9 cellular contexts compared by ENCODE assay signal in the genomic region with DNA sequence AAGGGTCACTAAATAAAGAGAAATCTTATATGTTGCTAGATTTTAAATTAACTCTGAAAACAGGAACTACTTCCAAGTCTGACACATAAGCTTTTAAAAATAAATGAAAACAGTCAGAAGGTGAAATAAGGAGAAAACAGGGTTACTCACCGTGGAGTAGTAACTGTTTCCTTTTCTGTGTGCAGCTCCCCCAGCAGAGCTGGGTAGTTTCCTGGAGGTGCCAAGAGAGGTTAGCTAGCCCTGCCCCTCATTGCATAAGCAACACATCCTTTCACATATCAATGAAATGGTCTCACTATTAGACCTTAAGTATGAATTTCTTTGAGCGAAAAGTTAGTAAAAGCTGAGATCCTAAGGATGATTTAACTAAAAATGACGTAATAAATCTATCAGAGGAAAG. TPM values are rescaled to one million over a fixed set of nuclear protein-coding genes. Genes with fewer than 3 reads are reported as not detected.
DNase-seq lines count a peak whose midpoint lies in the region; ATAC-seq and TF ChIP-seq lines count a peak whose summit lies in the region.
"Had no signal": no experiment of that assay in that cellular context is flagged by ENCODE, and none has a peak within 500 bp of the region (broad histone marks: within the 10 kb centered on the region; RNA-seq: fewer than 3 reads in every experiment).

No MANE protein-coding gene starts in this region.

- no peaks in the 10 kb centered on the region for H3K27me3 ChIP-seq in colonic mucosa

- H3K36me3 ChIP-seq in colonic mucosa, result no peaks in the 10 kb centered on the region

- no peak for TF ChIP-seq CTCF in colonic mucosa (IDR thresholded peaks at IDR 0.05)

- H3K4me3 ChIP-seq in colonic mucosa, result no peak overlapping the region
- H3K4me3 ChIP-seq: thoracic aorta had no signal

- DNase-seq in ELR (ENCODE audit: low read depth) (peak; percentile 56), HT1080 (ENCODE audit: low read depth) (peak; percentile 67), astrocyte of the hippocampus (ENCODE audit: low read depth, low spot score) (peak; percentile 25), globus pallidus (ENCODE audit: low spot score) (no peak), colonic mucosa (no peak)
- peak; percentile 3 for DNase-seq in stimulated activated CD8-positive, alpha-beta memory T cell treated with anti-CD3 and anti-CD28 coated beads, Interleukin-4, amount 100 ng/mL, for 24 hours (ENCODE audit: low read depth)

- ATAC-seq in GM21381 (IDR thresholded peaks at IDR 0.05; ENCODE audit: unreplicated experiment) (peak; percentile 90), GM19328 (IDR thresholded peaks at IDR 0.05; ENCODE audit: unreplicated experiment) (no peak)

- no peaks in the 10 kb centered on the region for H3K4me1 ChIP-seq in colonic mucosa

- no peaks in the 10 kb centered on the region for H3K9me3 ChIP-seq in colonic mucosa
- H3K9me3 ChIP-seq: thoracic aorta had no signal

- intact Hi-C loops in colonic mucosa (cut with DNase I), result no loop called here

- H3K27ac ChIP-seq in colonic mucosa, result no peak overlapping the region
- H3K27ac ChIP-seq: thoracic aorta had no signal

- H3K9ac ChIP-seq in colonic mucosa (ENCODE audit: low read depth in 2 of 2, low read length in 2 of 2), result no peak overlapping the region

RNA-seq across cellular contexts. Expression of a gene that starts 54.0 kb away (rescaled TPM):
- 0.70 and 1.2 TPM in 2 replicates for total RNA-seq in HT1080 (2014; rRNA removed; shearing (Covaris generic))
- 0.57 and 0.97 TPM in 2 replicates for polyA plus RNA-seq in HT1080 (2015; cell fraction: cytosol; rRNA removed)
- 4.6 and 4.8 TPM in 2 replicates for polyA plus RNA-seq in HT1080 (2015; cell fraction: nucleus; rRNA removed)
- 1 to 10 TPM in 1 of 2 donors, under 1 TPM in 1; 0.58 to 1.1 TPM for total RNA-seq in colonic mucosa

RNA-seq across cellular contexts. Expression of a gene that starts 57.1 kb away (rescaled TPM):
- 31.2 and 39.2 TPM in 2 replicates for total RNA-seq in HT1080 (2014; rRNA removed; shearing (Covaris generic))
- 33.8 and 41.3 TPM in 2 replicates for polyA plus RNA-seq in HT1080 (2015; cell fraction: cytosol; rRNA removed)
- polyA plus RNA-seq in HT1080 (2015; cell fraction: nucleus; rRNA removed), result 68.5 and 70.6 TPM in 2 replicates
- total RNA-seq in colonic mucosa, result 10 to 100 TPM; 42.4 to 56.3 TPM

Comparison
In these comparisons a context has a peak if more than half of its experiments do, and no peak if none do; other contexts are left out.
1. DNase-seq: peak in ELR (single experiment), HT1080 (single experiment), astrocyte of the hippocampus (single experiment) and stimulated activated CD8-positive, alpha-beta memory T cell treated with anti-CD3 and anti-CD28 coated beads, Interleukin-4, amount 100 ng/mL, for 24 hours (single experiment); none in globus pallidus (single experiment) and colonic mucosa (single experiment).